ENCODE assay signal across 20 cellular contexts in genomic region chr7:24958399-24958798, GRCh38.
"Had no signal": no experiment of that assay in that cellular context is flagged by ENCODE, and none has a peak within 500 bp of the region (broad histone marks: within the 10 kb centered on the region; RNA-seq: fewer than 3 reads in every experiment).

No MANE protein-coding gene starts in this region.

- ATAC-seq: effector memory CD8-positive, alpha-beta T cell; gastroesophageal sphincter; right lobe of liver had no signal

- H2AFZ ChIP-seq: parathyroid adenoma had no signal

- H3K4me3 ChIP-seq: esophagus squamous epithelium, gastroesophageal sphincter, left ventricle myocardium inferior, lung, prostate gland, right lobe of liver, uterus had no signal

- H3K9ac ChIP-seq: parathyroid adenoma had no signal

- H3K9me3 Mint-ChIP-seq: effector memory CD8-positive, alpha-beta T cell; nephron; type B pancreatic cell had no signal

- H3K4me3 Mint-ChIP-seq: effector memory CD8-positive, alpha-beta T cell; naive B cell; nephron; type B pancreatic cell had no signal

- H3K4me1 ChIP-seq: prostate gland, right lobe of liver, uterus had no signal

- H3K27me3 Mint-ChIP-seq: effector memory CD8-positive, alpha-beta T cell; naive B cell; type B pancreatic cell had no signal

- H3K36me3 Mint-ChIP-seq: type B pancreatic cell had no signal

- H3K4me1 Mint-ChIP-seq: nephron had no signal

- H3K9me3 ChIP-seq: esophagus squamous epithelium, gastroesophageal sphincter, left ventricle myocardium inferior, prostate gland, right lobe of liver, uterus had no signal

- H3K27ac ChIP-seq: esophagus squamous epithelium, gastroesophageal sphincter, left ventricle myocardium inferior, parathyroid adenoma, prostate gland, right lobe of liver, uterus had no signal

- H3K36me3 ChIP-seq: esophagus squamous epithelium, gastroesophageal sphincter, left ventricle myocardium inferior, prostate gland, right lobe of liver, uterus had no signal

- H3K27ac Mint-ChIP-seq: nephron, type B pancreatic cell had no signal

- H3K27me3 ChIP-seq: esophagus squamous epithelium, gastroesophageal sphincter, right lobe of liver, uterus had no signal

- DNase-seq: effector memory CD8-positive, alpha-beta T cell; esophagus squamous epithelium; foreskin fibroblast; glutamatergic neuron; islet precursor cell; left ventricle myocardium inferior; mesendoderm; naive B cell; occipital lobe; right lobe of liver; stimulated activated CD4-positive, alpha-beta T cell treated with anti-CD3 and anti-CD28 coated beads, Interleukin-2, amount 100 ng/mL, for 24 hours; stimulated activated CD4-positive, alpha-beta T cell treated with anti-CD3 and anti-CD28 coated beads, Interleukin-4, amount 100 ng/mL, for 4 hours; stimulated activated naive CD4-positive, alpha-beta T cell; uterus had no signal
